Comparison of ENCODE assay signal across 25 cellular contexts in genomic region chr5:33657181-33657580, GRCh38.
"Had no signal": no experiment of that assay in that cellular context is flagged by ENCODE, and none has a peak within 500 bp of the region (broad histone marks: within the 10 kb centered on the region; RNA-seq: fewer than 3 reads in every experiment).

No MANE protein-coding gene starts in this region.

- H3K4me3 ChIP-seq: colonic mucosa, esophagus squamous epithelium, gastroesophageal sphincter, heart left ventricle, hepatocyte, left lung, lower lobe of right lung, mucosa of descending colon had no signal

- ATAC-seq: effector memory CD8-positive, alpha-beta T cell; esophagus mucosa; foreskin keratinocyte; gastroesophageal sphincter; left cardiac atrium; left lung; left ventricle myocardium superior; lower lobe of right lung; mucosa of descending colon had no signal

- H3K79me2 ChIP-seq: hepatocyte had no signal

- H3K27ac ChIP-seq: colonic mucosa, epithelial cell of prostate, esophagus squamous epithelium, foreskin keratinocyte, gastroesophageal sphincter, heart left ventricle, hepatocyte, left lung, lower lobe of right lung had no signal

- H2AFZ ChIP-seq: hepatocyte had no signal

- H3K27me3 ChIP-seq: colonic mucosa, esophagus squamous epithelium, foreskin keratinocyte, gastroesophageal sphincter, heart left ventricle, hepatocyte, left lung had no signal

- FAIRE-seq: endometrium, frontal cortex, islet of Langerhans, keratinocyte had no signal

- H3K4me2 ChIP-seq: hepatocyte had no signal

- H3K9me3 ChIP-seq: colonic mucosa, esophagus squamous epithelium, gastroesophageal sphincter, heart left ventricle, left lung, lower lobe of right lung, mucosa of descending colon had no signal

- DNase-seq: colonic mucosa; cortex of kidney; effector CD8-positive, alpha-beta T cell; effector memory CD8-positive, alpha-beta T cell; endodermal cell; erythroblast; esophagus squamous epithelium; heart left ventricle; hypothalamus; left cardiac atrium; left lung; left ventricle myocardium superior; lower lobe of right lung; mesenchymal stem cell; mucosa of descending colon; naive B cell had no signal

- H3K4me1 ChIP-seq: colonic mucosa, esophagus squamous epithelium, foreskin keratinocyte, gastroesophageal sphincter, heart left ventricle, left lung, lower lobe of right lung had no signal

- H3K36me3 ChIP-seq: colonic mucosa, esophagus squamous epithelium, left lung, lower lobe of right lung had no signal
